8 cellular contexts compared by ENCODE assay signal in the genomic region with DNA sequence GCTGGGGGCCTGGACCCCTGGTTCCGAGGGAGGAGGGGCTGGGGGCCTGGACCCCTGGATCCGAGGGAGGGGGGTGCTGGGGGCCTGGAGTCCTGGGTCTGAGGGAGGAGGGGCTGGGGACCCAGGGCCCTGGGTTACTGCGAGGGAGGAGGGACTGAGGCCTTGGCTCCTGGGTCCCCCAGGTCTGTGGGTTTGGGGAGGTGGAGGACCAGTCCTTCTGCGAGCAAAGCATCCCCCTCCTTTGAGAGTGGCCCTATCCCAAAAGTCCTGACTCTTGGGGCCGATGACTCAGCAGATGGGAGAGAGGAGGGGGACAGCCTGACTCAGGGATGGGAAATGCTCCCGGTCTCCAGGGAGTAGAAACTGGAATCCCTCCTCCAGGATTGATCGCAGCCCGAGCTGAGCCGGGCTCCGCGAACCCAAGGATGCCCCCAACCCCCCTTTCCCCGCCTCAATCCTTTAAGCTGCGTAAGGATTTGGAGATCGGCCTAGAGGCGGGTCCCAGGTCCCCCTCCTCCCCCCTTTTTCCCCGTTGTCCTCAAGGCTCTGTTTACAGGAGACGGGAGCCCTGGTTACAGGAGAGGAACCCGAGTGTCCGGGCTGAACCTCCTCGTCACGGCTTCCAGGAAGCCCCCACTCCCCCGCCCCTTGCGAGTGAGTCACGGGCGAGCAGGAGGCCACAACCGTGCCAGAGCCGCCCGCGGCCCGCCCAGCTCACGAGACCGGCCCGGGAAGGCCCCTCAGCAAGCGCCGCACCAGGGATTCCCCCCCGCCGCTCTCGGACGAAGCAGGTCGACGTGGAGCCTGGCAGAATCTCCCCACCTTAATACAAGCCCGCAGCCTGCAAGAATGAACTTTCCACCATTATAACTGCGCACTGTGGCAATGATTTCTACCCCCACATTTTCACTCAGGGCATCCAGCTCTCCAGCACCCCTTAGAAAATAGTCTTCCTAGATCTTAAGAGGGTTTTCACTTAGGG.
DNase-seq lines count a peak whose midpoint lies in the region; ATAC-seq and TF ChIP-seq lines count a peak whose summit lies in the region.

No MANE protein-coding gene starts in this region.

- H3K9me3 ChIP-seq in neuron (ENCODE audit: low read length) = no peaks in the 10 kb centered on the region

- no peak overlapping the region for H2AFZ ChIP-seq in neuron (ENCODE audit: low read depth, low read length)

- no peaks in the 10 kb centered on the region for H3K9me3 Mint-ChIP-seq in stimulated activated naive CD8-positive, alpha-beta T cell treated with anti-CD3 and anti-CD28 coated beads, Interleukin-15, amount 100 ng/mL, for 72 hours

- H3K4me1 Mint-ChIP-seq in stimulated activated naive CD8-positive, alpha-beta T cell treated with anti-CD3 and anti-CD28 coated beads, Interleukin-15, amount 100 ng/mL, for 72 hours = peaks cover 81% of the 10 kb centered on the region

- peak; percentile 23 for ATAC-seq in HG03521 (IDR thresholded peaks at IDR 0.05; ENCODE audit: unreplicated experiment)
- ATAC-seq in stimulated activated naive CD8-positive, alpha-beta T cell treated with anti-CD3 and anti-CD28 coated beads, Interleukin-15, amount 100 ng/mL, for 72 hours = peak; percentile 44
- ATAC-seq in HG02852 (IDR thresholded peaks at IDR 0.05; ENCODE audit: unreplicated experiment) = no peak

- H3K27ac Mint-ChIP-seq in stimulated activated naive CD8-positive, alpha-beta T cell treated with anti-CD3 and anti-CD28 coated beads, Interleukin-15, amount 100 ng/mL, for 72 hours = peak overlapping the region; percentile 98

- no peaks in the 10 kb centered on the region for H3K27me3 Mint-ChIP-seq in stimulated activated naive CD8-positive, alpha-beta T cell treated with anti-CD3 and anti-CD28 coated beads, Interleukin-15, amount 100 ng/mL, for 72 hours

- peaks cover 2% of the 10 kb centered on the region for H3K36me3 ChIP-seq in neuron (ENCODE audit: insufficient read depth, low read length)

- TF ChIP-seq CTCF in GM10266 (IDR thresholded peaks at IDR 0.05; ENCODE audit: control insufficient read depth, insufficient read depth, low read depth, missing control alignments) = no peak

- peak overlapping the region; percentile 50 for H3K4me3 ChIP-seq in neuron (ENCODE audit: low read length)

- no peaks in the 10 kb centered on the region for H3K27me3 ChIP-seq in neuron (ENCODE audit: insufficient read depth, low read length)

- DNase-seq in GM10266 (ENCODE audit: extremely low spot score) = peak; percentile 83
- DNase-seq in SHP77 treated with DMSO at 0.1 percent for 48 hours (lab: John Stamatoyannopoulos, UW) = peak; percentile 60
- peak; percentile 99 for DNase-seq in activated gamma-delta T cell (lab: John Stamatoyannopoulos, UW)
- DNase-seq in fibroblast of the conjunctiva (ENCODE audit: low read depth) = peak; percentile 99
- DNase-seq in stimulated activated naive CD8-positive, alpha-beta T cell treated with anti-CD3 and anti-CD28 coated beads, Interleukin-15, amount 100 ng/mL, for 72 hours = peak; percentile 92 to 95

- peaks cover 36% of the 10 kb centered on the region for H3K4me1 ChIP-seq in neuron (ENCODE audit: insufficient read depth, low read length)

- peak overlapping the region; percentile 80 to 91 for H3K4me3 Mint-ChIP-seq in stimulated activated naive CD8-positive, alpha-beta T cell treated with anti-CD3 and anti-CD28 coated beads, Interleukin-15, amount 100 ng/mL, for 72 hours
